Comparison of ENCODE assay signal across 1 cellular context in the genomic region with DNA sequence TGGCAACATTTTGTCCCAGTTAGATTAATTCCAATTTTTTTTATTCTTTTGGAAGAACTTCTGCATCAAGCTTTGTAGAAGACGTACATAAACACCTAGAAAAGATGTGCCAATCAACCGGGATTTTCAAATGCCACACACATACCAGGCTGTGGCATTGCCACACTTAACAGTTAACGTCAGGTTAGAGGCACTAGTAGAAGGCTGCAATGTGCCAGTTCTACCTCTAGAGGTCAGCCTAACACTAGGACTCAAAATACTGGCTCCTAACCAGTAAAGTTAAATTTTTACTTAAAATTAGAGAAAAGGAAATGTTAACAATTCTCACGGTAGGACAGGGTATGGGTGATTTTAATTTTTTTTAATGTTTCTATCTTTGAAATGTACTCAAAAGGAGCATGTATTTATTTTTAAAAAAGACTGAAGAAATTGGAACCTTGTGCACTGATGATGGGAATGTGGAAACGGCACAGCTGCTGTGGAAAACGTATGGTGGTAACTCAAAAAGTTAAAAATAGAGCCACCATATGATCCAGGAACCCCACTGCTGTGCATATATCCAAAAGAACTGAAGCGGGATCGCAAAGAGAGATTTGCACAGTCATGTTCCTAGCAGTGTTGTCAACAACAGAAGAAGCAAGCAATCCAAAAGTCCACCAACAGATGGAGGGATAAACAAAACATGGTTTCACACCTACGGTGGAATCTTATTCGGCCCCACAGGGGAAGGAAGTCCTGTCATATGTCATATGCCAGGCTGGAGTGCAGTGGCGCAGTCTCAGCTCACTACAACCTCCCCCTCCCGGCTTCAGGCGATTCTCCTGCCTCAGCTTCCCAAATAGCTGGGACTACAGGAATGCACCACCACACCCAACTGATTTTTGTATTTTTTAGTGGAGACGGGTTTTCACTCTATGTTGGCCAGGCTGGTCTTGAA.
TF ChIP-seq lines count a peak whose summit lies in the region.

No MANE protein-coding gene starts in this region.

TF ChIP-seq in K562, 482 proteins besides CTCF, POLR2A, EP300 and RAD21 (continued from another document):
- TF ChIP-seq DEAF1 (CRISPR knock-in tag; IDR thresholded peaks at IDR 0.05) (peak; percentile 78), ARID1B (IDR thresholded peaks at IDR 0.05) (0 out of 2 replicates have a peak, but pooled peaks have one; percentile 28), MAFF (IDR thresholded peaks at IDR 0.05; ENCODE audit: low read length) (peak; percentile 69), ILK (tag; IDR thresholded peaks at IDR 0.05; ENCODE audit: borderline replicate concordance, low read depth) (no peak), NCOA4 (IDR thresholded peaks at IDR 0.05; ENCODE audit: partially characterized antibody) (no peak), ZNF778 (CRISPR knock-in tag; IDR thresholded peaks at IDR 0.05) (no peak), BRF1 (IDR thresholded peaks at IDR 0.05; ENCODE audit: borderline replicate concordance, extremely low read depth, insufficient read length) (no peak), STAG1 (CRISPR knock-in tag; IDR thresholded peaks at IDR 0.05; ENCODE audit: borderline replicate concordance) (peak; percentile 14; the same call in 1 of the 2 replicates), ZNF830 (CRISPR knock-in tag; IDR thresholded peaks at IDR 0.05) (no peak), HDGF (IDR thresholded peaks at IDR 0.05) (no peak), NFE2L1 (tag; IDR thresholded peaks at IDR 0.05; ENCODE audit: borderline replicate concordance, low read depth) (peak; percentile 24; the same call in 1 of the 2 replicates), ZBED1 (IDR thresholded peaks at IDR 0.05) (no peak), ZFPM2 (CRISPR knock-in tag; IDR thresholded peaks at IDR 0.05) (no peak), L3MBTL2 (IDR thresholded peaks at IDR 0.05) (peak; percentile 68), CTBP1 (IDR thresholded peaks at IDR 0.05; ENCODE audit: borderline replicate concordance) (no peak), SMC3 (conservative IDR thresholded peaks at IDR 0.05; ENCODE audit: insufficient read depth, low read depth, low read length) (peak; percentile 66), SIRT6 (IDR thresholded peaks at IDR 0.05; ENCODE audit: low read depth, low read length) (no peak), NFE2 (IDR thresholded peaks at IDR 0.05; ENCODE audit: low read depth) (peak; percentile 89), FOXJ2 (tag; IDR thresholded peaks at IDR 0.05) (peak; percentile 81; the same call in 1 of the 2 replicates), FOXK2 (conservative IDR thresholded peaks at IDR 0.05 in 1 of 2, IDR thresholded peaks at IDR 0.05 in 1 of 2; ENCODE audit: low read depth in 2 of 2) (peak; percentile 76 to 79; a peak in 3 of 4 replicates), ZNF12 (CRISPR knock-in tag; IDR thresholded peaks at IDR 0.05) (no peak), MAFK (IDR thresholded peaks at IDR 0.05; ENCODE audit: low read length) (peak; percentile 72), MAFG (tag; conservative IDR thresholded peaks at IDR 0.05) (peak; percentile 91), C11orf30 (IDR thresholded peaks at IDR 0.05; ENCODE audit: low read depth) (peak; percentile 78), PHF20 (IDR thresholded peaks at IDR 0.05; ENCODE audit: partially characterized antibody) (no peak)
- TF ChIP-seq, protein P1, sequence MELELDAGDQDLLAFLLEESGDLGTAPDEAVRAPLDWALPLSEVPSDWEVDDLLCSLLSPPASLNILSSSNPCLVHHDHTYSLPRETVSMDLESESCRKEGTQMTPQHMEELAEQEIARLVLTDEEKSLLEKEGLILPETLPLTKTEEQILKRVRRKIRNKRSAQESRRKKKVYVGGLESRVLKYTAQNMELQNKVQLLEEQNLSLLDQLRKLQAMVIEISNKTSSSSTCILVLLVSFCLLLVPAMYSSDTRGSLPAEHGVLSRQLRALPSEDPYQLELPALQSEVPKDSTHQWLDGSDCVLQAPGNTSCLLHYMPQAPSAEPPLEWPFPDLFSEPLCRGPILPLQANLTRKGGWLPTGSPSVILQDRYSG (tag; conservative IDR thresholded peaks at IDR 0.05; ENCODE audit: low read depth), result 0 out of 2 replicates have a peak, but pooled peaks have one; percentile 20
